16 cellular contexts compared by ENCODE assay signal in genomic region chr15:63090502-63091286, GRCh38.
"Had no signal": no experiment of that assay in that cellular context is flagged by ENCODE, and none has a peak within 500 bp of the region (broad histone marks: within the 10 kb centered on the region; RNA-seq: fewer than 3 reads in every experiment).

No MANE protein-coding gene starts in this region.

- H3K27ac ChIP-seq: breast epithelium, left lung, suprapubic skin, WERI-Rb-1 had no signal

- H3K4me3 ChIP-seq: breast epithelium, esophagus muscularis mucosa, left lung, suprapubic skin had no signal

- DNase-seq: activated CD4-positive, alpha-beta T cell treated with anti-CD3 and anti-CD28 coated beads for 36 hours; activated CD8-positive, alpha-beta memory T cell treated with anti-CD3 and anti-CD28 coated beads, Interleukin-2, amount 50 U/mL, for 4 hours; activated CD8-positive, alpha-beta T cell treated with anti-CD3 and anti-CD28 coated beads for 36 hours; activated gamma-delta T cell treated with Interleukin-2 at 50 U/mL for 16 hours; activated naive CD8-positive, alpha-beta T cell treated with anti-CD3 and anti-CD28 coated beads, Interleukin-2, amount 10 ng/mL, durations not matched to agents 7 days and 5 days; activated T-cell treated with anti-CD3 and anti-CD28 coated beads, Interleukin-2, amount 50 U/mL, for 72 hours; aorta; head of caudate nucleus; left lung; stimulated activated CD4-positive, alpha-beta T cell treated with anti-CD3 and anti-CD28 coated beads, Interleukin-2, amount 100 ng/mL, for 48 hours; stimulated activated naive CD4-positive, alpha-beta T cell treated with Interleukin-2 at 50 U/mL for 16 hours; T-helper 9 cell; WERI-Rb-1 had no signal

- H3K4me1 ChIP-seq: breast epithelium had no signal

- H3K27me3 ChIP-seq: breast epithelium, esophagus muscularis mucosa, left lung, suprapubic skin had no signal

- H3K36me3 ChIP-seq: breast epithelium, esophagus muscularis mucosa, left lung, suprapubic skin, WERI-Rb-1 had no signal

- H3K9me3 ChIP-seq: breast epithelium, esophagus muscularis mucosa, left lung, suprapubic skin had no signal
